Comparison of ENCODE assay signal across 1 cellular context in the genomic region with DNA sequence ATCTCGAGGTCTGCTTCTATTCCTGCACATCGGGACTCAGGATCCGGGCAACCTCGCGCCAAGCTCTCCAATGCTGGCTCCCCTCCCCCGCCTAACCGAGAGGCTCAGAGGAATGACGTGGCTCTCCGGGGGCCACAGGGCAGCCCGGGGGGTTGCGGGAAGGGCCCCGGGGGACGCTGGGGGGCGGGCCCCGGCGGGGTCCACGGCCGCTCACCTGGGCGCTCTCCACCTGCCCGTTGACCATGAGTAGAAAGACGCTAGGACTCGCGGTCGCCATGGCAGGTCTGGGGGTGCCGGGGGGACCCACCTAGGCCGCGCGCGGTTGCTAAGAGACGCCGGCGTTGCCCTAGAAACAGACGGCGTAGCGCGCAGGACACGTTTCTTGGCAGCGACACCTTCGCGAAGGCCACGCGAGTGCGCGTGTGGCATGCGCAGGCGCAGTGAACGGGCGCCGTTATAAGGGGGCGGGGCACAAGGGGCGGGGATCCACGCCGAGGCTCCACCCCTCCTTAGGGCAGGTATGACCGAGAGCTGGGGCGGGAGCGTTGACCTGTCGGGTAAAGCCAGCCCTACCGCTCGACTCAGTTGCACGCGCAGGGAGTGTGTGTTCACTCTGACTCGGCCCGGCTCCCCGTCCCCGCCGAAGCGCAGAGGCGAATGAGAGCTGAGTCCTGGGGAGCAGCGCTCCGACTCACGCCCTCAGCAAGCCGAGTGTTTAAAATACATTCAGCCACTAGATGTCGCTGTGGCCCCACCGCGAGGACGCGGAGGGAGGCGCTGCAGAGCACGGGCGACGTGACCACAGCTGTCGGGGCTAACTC.
TF ChIP-seq lines count a peak whose summit lies in the region.

A gene with protein sequence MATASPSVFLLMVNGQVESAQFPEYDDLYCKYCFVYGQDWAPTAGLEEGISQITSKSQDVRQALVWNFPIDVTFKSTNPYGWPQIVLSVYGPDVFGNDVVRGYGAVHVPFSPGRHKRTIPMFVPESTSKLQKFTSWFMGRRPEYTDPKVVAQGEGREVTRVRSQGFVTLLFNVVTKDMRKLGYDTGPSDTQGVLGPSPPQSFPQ (minus strand): TSS at position 431 of the 821 bp plus-strand sequence. CDS start 154 bp downstream, at position 277.

TF ChIP-seq in HCT116, 20 proteins besides CTCF, POLR2A, EP300 and RAD21 (continued from another document):
- TF ChIP-seq, protein P1, sequence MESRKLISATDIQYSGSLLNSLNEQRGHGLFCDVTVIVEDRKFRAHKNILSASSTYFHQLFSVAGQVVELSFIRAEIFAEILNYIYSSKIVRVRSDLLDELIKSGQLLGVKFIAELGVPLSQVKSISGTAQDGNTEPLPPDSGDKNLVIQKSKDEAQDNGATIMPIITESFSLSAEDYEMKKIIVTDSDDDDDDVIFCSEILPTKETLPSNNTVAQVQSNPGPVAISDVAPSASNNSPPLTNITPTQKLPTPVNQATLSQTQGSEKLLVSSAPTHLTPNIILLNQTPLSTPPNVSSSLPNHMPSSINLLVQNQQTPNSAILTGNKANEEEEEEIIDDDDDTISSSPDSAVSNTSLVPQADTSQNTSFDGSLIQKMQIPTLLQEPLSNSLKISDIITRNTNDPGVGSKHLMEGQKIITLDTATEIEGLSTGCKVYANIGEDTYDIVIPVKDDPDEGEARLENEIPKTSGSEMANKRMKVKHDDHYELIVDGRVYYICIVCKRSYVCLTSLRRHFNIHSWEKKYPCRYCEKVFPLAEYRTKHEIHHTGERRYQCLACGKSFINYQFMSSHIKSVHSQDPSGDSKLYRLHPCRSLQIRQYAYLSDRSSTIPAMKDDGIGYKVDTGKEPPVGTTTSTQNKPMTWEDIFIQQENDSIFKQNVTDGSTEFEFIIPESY (IDR thresholded peaks at IDR 0.05; ENCODE audit: extremely low read depth, insufficient replicate concordance, low read length) = peak; percentile 11
- TF ChIP-seq, protein P2, sequence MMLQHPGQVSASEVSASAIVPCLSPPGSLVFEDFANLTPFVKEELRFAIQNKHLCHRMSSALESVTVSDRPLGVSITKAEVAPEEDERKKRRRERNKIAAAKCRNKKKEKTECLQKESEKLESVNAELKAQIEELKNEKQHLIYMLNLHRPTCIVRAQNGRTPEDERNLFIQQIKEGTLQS (IDR thresholded peaks at IDR 0.05) = no peak
- TF ChIP-seq EGR1 (IDR thresholded peaks at IDR 0.05; ENCODE audit: low read depth) = peak; percentile 40; the same call in 1 of the 2 replicates
- TF ChIP-seq YY1 (IDR thresholded peaks at IDR 0.05; ENCODE audit: extremely low read depth, insufficient replicate concordance, low read depth, low read length) = peak; percentile 54
- peak; percentile 84; the same call in 1 of the 2 replicates for TF ChIP-seq ZFX (IDR thresholded peaks at IDR 0.05)
- TF ChIP-seq TCF7L2 (IDR thresholded peaks at IDR 0.05; ENCODE audit: borderline replicate concordance, extremely low read depth, insufficient read depth, insufficient read length) = no peak
- TF ChIP-seq SP1 (IDR thresholded peaks at IDR 0.05; ENCODE audit: low read depth) = peak; percentile 46; the same call in 1 of the 2 replicates
